20 cellular contexts compared by ENCODE assay signal in the genomic region with DNA sequence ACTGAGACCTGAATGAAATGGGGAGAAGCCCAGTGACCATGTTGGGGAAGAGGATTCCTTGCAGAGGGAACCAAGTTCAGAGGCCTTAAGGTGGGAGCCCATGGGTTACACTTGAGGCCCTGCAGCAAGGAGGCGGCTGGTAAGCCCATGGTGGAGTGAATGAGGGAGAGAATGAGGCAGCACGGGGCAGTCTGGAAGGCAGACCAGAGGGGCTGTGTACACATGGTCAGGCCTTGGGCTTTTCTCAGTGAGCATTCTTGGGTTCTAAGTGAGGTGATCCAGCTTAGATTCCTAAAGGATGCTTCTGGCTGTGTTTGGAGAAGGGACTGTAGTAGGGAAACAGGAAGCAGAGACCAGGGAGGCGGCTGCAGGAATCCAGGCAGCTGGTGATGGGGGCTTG. TPM values are rescaled to one million over a fixed set of nuclear protein-coding genes. Genes with fewer than 3 reads are reported as not detected.
"Had no signal": no experiment of that assay in that cellular context is flagged by ENCODE, and none has a peak within 500 bp of the region (broad histone marks: within the 10 kb centered on the region; RNA-seq: fewer than 3 reads in every experiment).

No MANE protein-coding gene starts in this region.

- H3K9me3 ChIP-seq: heart left ventricle, mucosa of descending colon, right atrium auricular region, sigmoid colon, suprapubic skin, thyroid gland, upper lobe of left lung, uterus had no signal

- DNase-seq: effector CD4-positive, alpha-beta T cell; foreskin melanocyte; hippocampal formation; kidney glomerular epithelial cell; mammary epithelial cell; mucosa of descending colon; naive thymus-derived CD8-positive, alpha-beta T cell; stimulated activated CD4-positive, alpha-beta T cell treated with anti-CD3 and anti-CD28 coated beads, Interleukin-2, amount 100 ng/mL, for 48 hours; stimulated activated naive CD8-positive, alpha-beta T cell treated with anti-CD3 and anti-CD28 coated beads, Interleukin-15, Interleukin-2, amounts not matched to agents 100 U/mL and 50 U/mL, for 24 hours; thyroid gland; upper lobe of left lung; uterus had no signal

- H3K4me3 ChIP-seq: coronary artery, heart left ventricle, mucosa of descending colon, right atrium auricular region, sigmoid colon, skin epidermis, suprapubic skin, thyroid gland, upper lobe of left lung, uterus had no signal

- H3K27ac ChIP-seq: coronary artery, heart left ventricle, right atrium auricular region, sigmoid colon, skin epidermis, suprapubic skin, thyroid gland, upper lobe of left lung, uterus had no signal

- H3K4me1 ChIP-seq: sigmoid colon, suprapubic skin, thyroid gland, upper lobe of left lung, uterus had no signal

- H3K4me3 Mint-ChIP-seq: neural crest cell had no signal

- H3K27me3 ChIP-seq: heart left ventricle, right atrium auricular region, sigmoid colon, suprapubic skin, thyroid gland, upper lobe of left lung, uterus had no signal

- H3K9me3 Mint-ChIP-seq: naive thymus-derived CD8-positive, alpha-beta T cell; neural crest cell had no signal

- ATAC-seq: heart left ventricle; left lobe of liver; mucosa of descending colon; naive thymus-derived CD8-positive, alpha-beta T cell; stimulated activated naive CD8-positive, alpha-beta T cell treated with anti-CD3 and anti-CD28 coated beads, Interleukin-15, Interleukin-2, amounts not matched to agents 100 U/mL and 50 U/mL, for 24 hours had no signal

- H3K27me3 Mint-ChIP-seq: naive thymus-derived CD8-positive, alpha-beta T cell had no signal

- H3K36me3 ChIP-seq: uterus had no signal

RNA-seq across cellular contexts. Expression of gene SNAI1, which starts 27.6 kb away (rescaled TPM):
- total RNA-seq: mammary epithelial cell had no signal
